Comparison of ENCODE assay signal across 1 cellular context in genomic region chr5:115661156-115661555, GRCh38.
TF ChIP-seq lines count a peak whose summit lies in the region.

No MANE protein-coding gene starts in this region.

TF ChIP-seq in WTC11, 78 proteins besides CTCF, POLR2A, EP300 and RAD21 (continued from another document):
- no peak for TF ChIP-seq AR (CRISPR knock-in tag; IDR thresholded peaks at IDR 0.05)
- no peak for TF ChIP-seq HMGA2 (CRISPR knock-in tag; IDR thresholded peaks at IDR 0.05)
- no peak for TF ChIP-seq ZNF317 (CRISPR knock-in tag; IDR thresholded peaks at IDR 0.05; ENCODE audit: borderline replicate concordance, low read depth)
TF ChIP-seq in WTC11: peak in this region for 0.
